In genomic region chr15:59741274-59741906, GRCh38 we compare ENCODE assay signal across 8 cellular contexts. TPM values are rescaled to one million over a fixed set of nuclear protein-coding genes. Genes with fewer than 3 reads are reported as not detected.
A peak's percentile ranks its signal among the peaks of the same experiment; 100 is the strongest.
DNase-seq lines count a peak whose midpoint lies in the region; ATAC-seq lines count a peak whose summit lies in the region.

No MANE protein-coding gene starts in this region.

- H3K27me3 ChIP-seq in adipocyte (replicated peaks; ENCODE audit: control insufficient read depth, insufficient read depth, low read length) = peaks cover 50% of the 10 kb centered on the region

- H3K4me3 ChIP-seq in adipocyte (ENCODE audit: low read length) = no peak overlapping the region

- DNase-seq in GM03348 (ENCODE audit: low spot score) = peak; percentile 30
- peak; percentile 29 for DNase-seq in NCI-H146 treated with DMSO at 0.1 percent for 48 hours (lab: John Stamatoyannopoulos, UW; ENCODE audit: unreplicated experiment)
- DNase-seq in adipocyte (ENCODE audit: low read depth) = peak; percentile 36
- DNase-seq in mucosa of gallbladder (ENCODE audit: low spot score) = peak; percentile 59

- ATAC-seq in HG02973 (IDR thresholded peaks at IDR 0.05; ENCODE audit: unreplicated experiment) (no peak), GM21528 (IDR thresholded peaks at IDR 0.05; ENCODE audit: low FRiP score, unreplicated experiment) (no peak), GM18867 (IDR thresholded peaks at IDR 0.05; ENCODE audit: unreplicated experiment) (no peak), HG02798 (IDR thresholded peaks at IDR 0.05; ENCODE audit: poor library complexity, unreplicated experiment) (no peak)

- no peaks in the 10 kb centered on the region for H3K4me1 ChIP-seq in adipocyte (ENCODE audit: control insufficient read depth, insufficient read depth, low read length)

- no peak overlapping the region for H3K9ac ChIP-seq in adipocyte (ENCODE audit: low read length)

- H3K36me3 ChIP-seq in adipocyte (ENCODE audit: control insufficient read depth, insufficient read depth, low read length, severe bottlenecking) = no peaks in the 10 kb centered on the region

- H3K9me3 ChIP-seq in adipocyte (ENCODE audit: control insufficient read depth, low read length) = peaks cover 6% of the 10 kb centered on the region

RNA-seq across cellular contexts. Expression of gene BNIP2, which starts 52.3 kb away (rescaled TPM):
- 51.1 TPM for total RNA-seq in mucosa of gallbladder
